10 cellular contexts compared by ENCODE assay signal in the genomic region with DNA sequence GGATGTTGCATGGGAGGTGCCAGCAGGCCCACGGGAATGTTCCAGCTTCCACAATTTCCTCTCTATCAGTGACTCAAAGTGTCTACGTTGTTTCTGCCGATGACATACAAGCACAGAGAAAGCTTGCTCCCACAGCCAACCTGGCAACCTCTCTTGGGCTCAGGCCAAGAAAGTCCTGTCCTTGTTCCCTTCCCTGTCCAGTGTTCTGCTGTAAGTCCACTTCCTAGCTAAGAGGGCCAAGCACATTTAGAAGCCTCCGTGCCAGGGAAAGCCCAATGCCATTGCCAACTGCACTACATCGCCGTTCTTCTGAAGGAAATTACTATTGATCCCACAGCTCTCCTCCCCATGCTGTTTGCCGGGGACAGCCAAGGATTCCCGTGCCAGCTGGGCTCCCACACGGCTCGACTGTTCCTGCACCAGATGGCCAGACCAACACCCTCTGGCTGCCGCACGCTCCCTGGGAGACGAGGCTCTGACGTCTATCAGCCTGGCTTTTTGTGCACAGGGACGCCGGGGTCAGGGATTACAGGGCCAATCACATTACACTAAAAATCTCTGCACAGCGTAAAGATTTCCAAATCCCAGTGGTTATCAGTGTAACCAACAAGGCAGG.
DNase-seq lines count a peak whose midpoint lies in the region; ATAC-seq and TF ChIP-seq lines count a peak whose summit lies in the region.
"Had no signal": no experiment of that assay in that cellular context is flagged by ENCODE, and none has a peak within 500 bp of the region (broad histone marks: within the 10 kb centered on the region; RNA-seq: fewer than 3 reads in every experiment).

No MANE protein-coding gene starts in this region.

- intact Hi-C loops in Right ventricle myocardium superior (cut with DNase I) (loop anchor here (10.0 kb wide), 5 partner anchors 79 to 451 kb away; a partner anchor contains a TSS), sciatic nerve (cut with DNase I) (no loop called here)

- ATAC-seq in SK-N-SH treated with all-trans-retinoic acid at 6 μM for 48 hours, result peak; percentile 64
- ATAC-seq in Right ventricle myocardium superior (ENCODE audit: poor library complexity), result peak; percentile 91
- peak; percentile 86 for ATAC-seq in sciatic nerve
- ATAC-seq in HG03460 (IDR thresholded peaks at IDR 0.05; ENCODE audit: unreplicated experiment), result no peak
- ATAC-seq in GM19328 (IDR thresholded peaks at IDR 0.05; ENCODE audit: unreplicated experiment), result no peak
- ATAC-seq: stimulated activated naive CD8-positive, alpha-beta T cell treated with anti-CD3 and anti-CD28 coated beads, Interleukin-15, Interleukin-2, amounts not matched to agents 100 U/mL and 50 U/mL, for 24 hours had no signal

- DNase-seq in ELR (ENCODE audit: low read depth) (peak; percentile 19), Right ventricle myocardium superior (peak; percentile 86), sciatic nerve (ENCODE audit: low spot score) (no peak), NK-92 (lab: John Stamatoyannopoulos, UW; ENCODE audit: unreplicated experiment) (no peak)
- no peak for DNase-seq in NK-92 treated with Interleukin-12 subunit alpha and Interleukin-12 subunit beta, amount 100 ng/mL, for 24 hours (lab: John Stamatoyannopoulos, UW)
- DNase-seq: PC-9; stimulated activated naive CD8-positive, alpha-beta T cell treated with anti-CD3 and anti-CD28 coated beads, Interleukin-15, Interleukin-2, amounts not matched to agents 100 U/mL and 50 U/mL, for 24 hours had no signal

TF ChIP-seq in SK-N-SH treated with all-trans-retinoic acid at 6 μM for 48 hours, 23 proteins besides CTCF, POLR2A, EP300 and RAD21:
- TF ChIP-seq ARNTL (CRISPR knock-in tag; IDR thresholded peaks at IDR 0.05; ENCODE audit: borderline replicate concordance, low read depth) (no peak), ESRRG (CRISPR knock-in tag; IDR thresholded peaks at IDR 0.05) (no peak), RARB (CRISPR knock-in tag; IDR thresholded peaks at IDR 0.05) (no peak), BACH2 (CRISPR knock-in tag; IDR thresholded peaks at IDR 0.05; ENCODE audit: borderline replicate concordance) (no peak), ZFP3 (CRISPR knock-in tag; IDR thresholded peaks at IDR 0.05) (0 out of 2 replicates have a peak, but pooled peaks have one; percentile 12), ZFP30 (CRISPR knock-in tag; IDR thresholded peaks at IDR 0.05) (no peak), ZNF565 (CRISPR knock-in tag; conservative IDR thresholded peaks at IDR 0.05; ENCODE audit: low read depth) (no peak), PPARA (CRISPR knock-in tag; IDR thresholded peaks at IDR 0.05; ENCODE audit: borderline replicate concordance) (no peak), ISL1 (CRISPR knock-in tag; IDR thresholded peaks at IDR 0.05) (no peak), TCF4 (CRISPR knock-in tag; IDR thresholded peaks at IDR 0.05; ENCODE audit: borderline replicate concordance) (peak; percentile 84), CSDC2 (CRISPR knock-in tag; IDR thresholded peaks at IDR 0.05) (no peak)

Comparison
In these comparisons a context has a peak if more than half of its experiments do, and no peak if none do; other contexts are left out.
1. DNase-seq: peak in ELR (single experiment) and Right ventricle myocardium superior (single experiment); none in sciatic nerve (single experiment), NK-92 (single experiment) and NK-92 treated with Interleukin-12 subunit alpha and Interleukin-12 subunit beta, amount 100 ng/mL, for 24 hours (single experiment).
2. ATAC-seq: peak in SK-N-SH treated with all-trans-retinoic acid at 6 μM for 48 hours (single experiment), Right ventricle myocardium superior (single experiment) and sciatic nerve (single experiment); none in HG03460 (single experiment) and GM19328 (single experiment).